In genomic region chr18:46174317-46175039, GRCh38 we compare ENCODE assay signal across 8 cellular contexts.
DNase-seq lines count a peak whose midpoint lies in the region; ATAC-seq and TF ChIP-seq lines count a peak whose summit lies in the region.

No MANE protein-coding gene starts in this region.

- H3K4me3 ChIP-seq in astrocyte of the cerebellum (ENCODE audit: low read depth, low read length), result peak overlapping the region; percentile 95
- peak overlapping the region; percentile 93 for H3K4me3 ChIP-seq in iPS-15b (ENCODE audit: low read depth, low read length)
- H3K4me3 ChIP-seq in skin epidermis, result peak overlapping the region; percentile 76 to 99 (median 87)

- no peaks in the 10 kb centered on the region for H3K27me3 ChIP-seq in iPS-15b (ENCODE audit: control insufficient read depth, insufficient read depth, low read length)

- ATAC-seq in GM18868 (IDR thresholded peaks at IDR 0.05; ENCODE audit: unreplicated experiment), result peak; percentile 24
- peak; percentile 17 for ATAC-seq in HG03354 (IDR thresholded peaks at IDR 0.05; ENCODE audit: poor library complexity, severe bottlenecking, unreplicated experiment)

- DNase-seq in T-helper 1 cell (peak in 3 of 5 donors; percentile 17 to 57 (median 19)), astrocyte of the cerebellum (ENCODE audit: low read depth) (no peak), SHP77 (lab: John Stamatoyannopoulos, UW) (no peak)

- no peaks in the 10 kb centered on the region for H3K36me3 ChIP-seq in iPS-15b (ENCODE audit: control insufficient read depth, insufficient read depth, low read length)

- TF ChIP-seq CTCF in 22Rv1 (IDR thresholded peaks at IDR 0.05), result 0 out of 2 replicates have a peak, but pooled peaks have one; percentile 5
- no peak for TF ChIP-seq CTCF in astrocyte of the cerebellum (IDR thresholded peaks at IDR 0.05; ENCODE audit: low read depth, low read length, missing control alignments)

- in situ Hi-C loops in astrocyte of the cerebellum (cut with HindIII; ENCODE audit: low sequenced_read_pairs), result no loop called here

- H3K9ac ChIP-seq in iPS-15b (ENCODE audit: low read depth, low read length), result peak overlapping the region; percentile 76

- no peaks in the 10 kb centered on the region for H3K4me1 ChIP-seq in iPS-15b (ENCODE audit: control insufficient read depth, insufficient read depth, low read length)

- no peaks in the 10 kb centered on the region for H3K9me3 ChIP-seq in iPS-15b (ENCODE audit: control insufficient read depth, insufficient read depth, low read length)

- peak overlapping the region; percentile 85 for H3K27ac ChIP-seq in 22Rv1
- H3K27ac ChIP-seq in skin epidermis, result peak overlapping the region; percentile 73 to 98 (median 91)

Comparison
In these comparisons a context has a peak if more than half of its experiments do, and no peak if none do; other contexts are left out.
1. DNase-seq: peak in T-helper 1 cell (3 of 5); none in astrocyte of the cerebellum (single experiment) and SHP77 (0 of 2).
2. Peak in every context shown above with its lines, with median percentiles within 50 percentile points of each other: H3K4me3 ChIP-seq.